Comparison of ENCODE assay signal across 1 cellular context in the genomic region with DNA sequence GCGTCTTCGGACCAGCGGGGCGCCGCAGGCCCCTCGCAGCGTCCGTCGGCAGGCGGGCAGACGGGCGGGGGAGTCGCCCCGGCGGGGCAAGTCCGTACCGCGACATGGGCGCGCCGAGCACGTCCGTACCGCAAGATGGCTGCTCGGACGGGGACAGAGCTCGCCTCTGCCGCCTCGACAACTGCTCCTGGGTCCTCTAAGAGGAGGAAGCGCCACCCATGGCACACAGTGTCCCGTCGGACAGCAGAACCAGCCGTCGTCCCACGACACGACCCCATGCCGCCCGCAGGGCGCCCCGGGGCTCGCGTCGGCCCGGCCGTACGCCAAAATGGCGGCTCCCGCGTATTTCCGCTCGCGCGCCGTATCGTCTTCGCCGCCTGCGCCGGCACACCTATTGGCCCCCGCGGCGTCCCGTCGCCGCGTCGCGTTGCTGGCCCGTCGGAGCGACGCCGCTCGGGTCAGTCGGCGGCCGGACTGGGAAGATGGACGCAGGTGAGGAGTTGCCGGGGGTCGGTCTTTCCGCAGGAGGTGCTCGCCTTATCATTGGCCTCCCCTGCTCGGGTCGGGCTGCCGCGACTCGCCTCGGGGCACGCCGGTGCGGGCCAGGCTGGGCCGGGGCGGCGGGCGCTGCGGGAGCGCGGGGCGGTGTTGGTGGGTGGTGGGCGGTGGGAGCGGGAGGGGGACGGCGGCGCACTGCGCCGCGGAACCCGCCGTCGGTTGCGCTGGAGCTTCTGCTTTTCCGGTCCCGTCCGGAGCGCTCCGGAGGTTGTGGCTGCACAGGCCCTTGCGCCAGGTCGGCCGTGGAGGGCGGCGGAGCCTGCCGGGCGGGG.
A peak's percentile ranks its signal among the peaks of the same experiment; 100 is the strongest.
TF ChIP-seq lines count a peak whose summit lies in the region.

A gene (plus strand): TSS at position 461 of the 830 bp plus-strand sequence. CDS start 22 bp downstream, at position 483.

TF ChIP-seq in K562, 482 proteins besides CTCF, POLR2A, EP300 and RAD21 (continued from another document and continues in another):
- TF ChIP-seq, protein P1, sequence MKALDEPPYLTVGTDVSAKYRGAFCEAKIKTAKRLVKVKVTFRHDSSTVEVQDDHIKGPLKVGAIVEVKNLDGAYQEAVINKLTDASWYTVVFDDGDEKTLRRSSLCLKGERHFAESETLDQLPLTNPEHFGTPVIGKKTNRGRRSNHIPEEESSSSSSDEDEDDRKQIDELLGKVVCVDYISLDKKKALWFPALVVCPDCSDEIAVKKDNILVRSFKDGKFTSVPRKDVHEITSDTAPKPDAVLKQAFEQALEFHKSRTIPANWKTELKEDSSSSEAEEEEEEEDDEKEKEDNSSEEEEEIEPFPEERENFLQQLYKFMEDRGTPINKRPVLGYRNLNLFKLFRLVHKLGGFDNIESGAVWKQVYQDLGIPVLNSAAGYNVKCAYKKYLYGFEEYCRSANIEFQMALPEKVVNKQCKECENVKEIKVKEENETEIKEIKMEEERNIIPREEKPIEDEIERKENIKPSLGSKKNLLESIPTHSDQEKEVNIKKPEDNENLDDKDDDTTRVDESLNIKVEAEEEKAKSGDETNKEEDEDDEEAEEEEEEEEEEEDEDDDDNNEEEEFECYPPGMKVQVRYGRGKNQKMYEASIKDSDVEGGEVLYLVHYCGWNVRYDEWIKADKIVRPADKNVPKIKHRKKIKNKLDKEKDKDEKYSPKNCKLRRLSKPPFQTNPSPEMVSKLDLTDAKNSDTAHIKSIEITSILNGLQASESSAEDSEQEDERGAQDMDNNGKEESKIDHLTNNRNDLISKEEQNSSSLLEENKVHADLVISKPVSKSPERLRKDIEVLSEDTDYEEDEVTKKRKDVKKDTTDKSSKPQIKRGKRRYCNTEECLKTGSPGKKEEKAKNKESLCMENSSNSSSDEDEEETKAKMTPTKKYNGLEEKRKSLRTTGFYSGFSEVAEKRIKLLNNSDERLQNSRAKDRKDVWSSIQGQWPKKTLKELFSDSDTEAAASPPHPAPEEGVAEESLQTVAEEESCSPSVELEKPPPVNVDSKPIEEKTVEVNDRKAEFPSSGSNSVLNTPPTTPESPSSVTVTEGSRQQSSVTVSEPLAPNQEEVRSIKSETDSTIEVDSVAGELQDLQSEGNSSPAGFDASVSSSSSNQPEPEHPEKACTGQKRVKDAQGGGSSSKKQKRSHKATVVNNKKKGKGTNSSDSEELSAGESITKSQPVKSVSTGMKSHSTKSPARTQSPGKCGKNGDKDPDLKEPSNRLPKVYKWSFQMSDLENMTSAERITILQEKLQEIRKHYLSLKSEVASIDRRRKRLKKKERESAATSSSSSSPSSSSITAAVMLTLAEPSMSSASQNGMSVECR (CRISPR knock-in tag; IDR thresholded peaks at IDR 0.05): 0 out of 2 replicates have a peak, but pooled peaks have one; percentile 59
- TF ChIP-seq ELF1 (tag; IDR thresholded peaks at IDR 0.05): peak; percentile 80
- TF ChIP-seq MYBL2 (IDR thresholded peaks at IDR 0.05; ENCODE audit: low read depth): 0 out of 2 replicates have a peak, but pooled peaks have one; percentile 18
- TF ChIP-seq MYBL2 (CRISPR knock-in tag; IDR thresholded peaks at IDR 0.05; ENCODE audit: borderline replicate concordance): no peak
- peak; percentile 60 for TF ChIP-seq SUPT5H (IDR thresholded peaks at IDR 0.05)
- TF ChIP-seq, protein P2, sequence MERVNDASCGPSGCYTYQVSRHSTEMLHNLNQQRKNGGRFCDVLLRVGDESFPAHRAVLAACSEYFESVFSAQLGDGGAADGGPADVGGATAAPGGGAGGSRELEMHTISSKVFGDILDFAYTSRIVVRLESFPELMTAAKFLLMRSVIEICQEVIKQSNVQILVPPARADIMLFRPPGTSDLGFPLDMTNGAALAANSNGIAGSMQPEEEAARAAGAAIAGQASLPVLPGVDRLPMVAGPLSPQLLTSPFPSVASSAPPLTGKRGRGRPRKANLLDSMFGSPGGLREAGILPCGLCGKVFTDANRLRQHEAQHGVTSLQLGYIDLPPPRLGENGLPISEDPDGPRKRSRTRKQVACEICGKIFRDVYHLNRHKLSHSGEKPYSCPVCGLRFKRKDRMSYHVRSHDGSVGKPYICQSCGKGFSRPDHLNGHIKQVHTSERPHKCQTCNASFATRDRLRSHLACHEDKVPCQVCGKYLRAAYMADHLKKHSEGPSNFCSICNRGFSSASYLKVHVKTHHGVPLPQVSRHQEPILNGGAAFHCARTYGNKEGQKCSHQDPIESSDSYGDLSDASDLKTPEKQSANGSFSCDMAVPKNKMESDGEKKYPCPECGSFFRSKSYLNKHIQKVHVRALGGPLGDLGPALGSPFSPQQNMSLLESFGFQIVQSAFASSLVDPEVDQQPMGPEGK (CRISPR knock-in tag; IDR thresholded peaks at IDR 0.05; ENCODE audit: borderline replicate concordance): no peak
- TF ChIP-seq ZNF184 (CRISPR knock-in tag; IDR thresholded peaks at IDR 0.05): no peak
- no peak for TF ChIP-seq ZNF384 (IDR thresholded peaks at IDR 0.05; ENCODE audit: low read depth, low read length)
- TF ChIP-seq, protein P3, sequence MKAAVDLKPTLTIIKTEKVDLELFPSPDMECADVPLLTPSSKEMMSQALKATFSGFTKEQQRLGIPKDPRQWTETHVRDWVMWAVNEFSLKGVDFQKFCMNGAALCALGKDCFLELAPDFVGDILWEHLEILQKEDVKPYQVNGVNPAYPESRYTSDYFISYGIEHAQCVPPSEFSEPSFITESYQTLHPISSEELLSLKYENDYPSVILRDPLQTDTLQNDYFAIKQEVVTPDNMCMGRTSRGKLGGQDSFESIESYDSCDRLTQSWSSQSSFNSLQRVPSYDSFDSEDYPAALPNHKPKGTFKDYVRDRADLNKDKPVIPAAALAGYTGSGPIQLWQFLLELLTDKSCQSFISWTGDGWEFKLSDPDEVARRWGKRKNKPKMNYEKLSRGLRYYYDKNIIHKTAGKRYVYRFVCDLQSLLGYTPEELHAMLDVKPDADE (conservative IDR thresholded peaks at IDR 0.05; ENCODE audit: control insufficient read depth, low read depth, low read length): peak; percentile 92
- TF ChIP-seq RBBP5 (IDR thresholded peaks at IDR 0.05; ENCODE audit: borderline replicate concordance, insufficient read depth, low read length, poor library complexity, severe bottlenecking): peak; percentile 89
- TF ChIP-seq, protein P4, sequence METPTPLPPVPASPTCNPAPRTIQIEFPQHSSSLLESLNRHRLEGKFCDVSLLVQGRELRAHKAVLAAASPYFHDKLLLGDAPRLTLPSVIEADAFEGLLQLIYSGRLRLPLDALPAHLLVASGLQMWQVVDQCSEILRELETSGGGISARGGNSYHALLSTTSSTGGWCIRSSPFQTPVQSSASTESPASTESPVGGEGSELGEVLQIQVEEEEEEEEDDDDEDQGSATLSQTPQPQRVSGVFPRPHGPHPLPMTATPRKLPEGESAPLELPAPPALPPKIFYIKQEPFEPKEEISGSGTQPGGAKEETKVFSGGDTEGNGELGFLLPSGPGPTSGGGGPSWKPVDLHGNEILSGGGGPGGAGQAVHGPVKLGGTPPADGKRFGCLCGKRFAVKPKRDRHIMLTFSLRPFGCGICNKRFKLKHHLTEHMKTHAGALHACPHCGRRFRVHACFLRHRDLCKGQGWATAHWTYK (CRISPR knock-in tag; IDR thresholded peaks at IDR 0.05): 0 out of 2 replicates have a peak, but pooled peaks have one; percentile 27
- TF ChIP-seq SIN3A (IDR thresholded peaks at IDR 0.05; ENCODE audit: borderline replicate concordance in 2 of 2, control insufficient read depth in 1 of 2, low read depth in 2 of 2, low read length in 2 of 2): peak in 1 of 2 experiments; percentile 66; a peak in 2 of 4 replicates
- peak; percentile 72; the same call in 1 of the 2 replicates for TF ChIP-seq ARID2 (IDR thresholded peaks at IDR 0.05)
- peak; percentile 93 for TF ChIP-seq CXXC5 (CRISPR knock-in tag; IDR thresholded peaks at IDR 0.05)
- no peak for TF ChIP-seq CBFA2T3 (IDR thresholded peaks at IDR 0.05)
- peak; percentile 79; the same call in 1 of the 2 replicates for TF ChIP-seq PHF8 (IDR thresholded peaks at IDR 0.05; ENCODE audit: borderline replicate concordance, low read length)
- TF ChIP-seq RAD51 (IDR thresholded peaks at IDR 0.05; ENCODE audit: borderline replicate concordance, low read depth): no peak
- TF ChIP-seq KHSRP (IDR thresholded peaks at IDR 0.05): no peak; the same call in 1 of the 2 replicates
- no peak for TF ChIP-seq EZH2 (IDR thresholded peaks at IDR 0.05; ENCODE audit: borderline replicate concordance, low read depth, low read length)
- TF ChIP-seq MBD2 (IDR thresholded peaks at IDR 0.05; ENCODE audit: borderline replicate concordance, low read depth): peak; percentile 83; the same call in 1 of the 2 replicates
- no peak for TF ChIP-seq MED1 (CRISPR knock-in tag; IDR thresholded peaks at IDR 0.05; ENCODE audit: borderline replicate concordance)
- TF ChIP-seq HNRNPLL (IDR thresholded peaks at IDR 0.05; ENCODE audit: low read depth, low read length, poor library complexity, severe bottlenecking): peak; percentile 62
- no peak for TF ChIP-seq FOXP1 (CRISPR knock-in tag; IDR thresholded peaks at IDR 0.05)
- no peak for TF ChIP-seq NR1H2 (CRISPR knock-in tag; IDR thresholded peaks at IDR 0.05)
- TF ChIP-seq YY1 (IDR thresholded peaks at IDR 0.05; ENCODE audit: borderline replicate concordance in 1 of 3, control insufficient read depth in 1 of 3, extremely low read depth in 1 of 3, insufficient read depth in 3 of 3, insufficient read length in 1 of 3, insufficient replicate concordance in 2 of 3, low read depth in 1 of 3, low read length in 2 of 3): peak; percentile 96 to 97 (median 96)
- TF ChIP-seq MTA1 (IDR thresholded peaks at IDR 0.05; ENCODE audit: borderline replicate concordance): peak; percentile 97
- TF ChIP-seq ZNF668 (CRISPR knock-in tag; IDR thresholded peaks at IDR 0.05): no peak
- TF ChIP-seq SAP30 (IDR thresholded peaks at IDR 0.05; ENCODE audit: borderline replicate concordance, insufficient read depth, low read depth, low read length, poor library complexity, severe bottlenecking): peak; percentile 80
- no peak; a peak in 1 of 4 replicates for TF ChIP-seq KDM4B (IDR thresholded peaks at IDR 0.05; ENCODE audit: borderline replicate concordance in 2 of 2, low read depth in 1 of 2)
- peak; percentile 91 for TF ChIP-seq ATF1 (CRISPR knock-in tag; IDR thresholded peaks at IDR 0.05)
- peak; percentile 98 for TF ChIP-seq ATF1 (tag; IDR thresholded peaks at IDR 0.05)
- peak; percentile 59; the same call in 1 of the 2 replicates for TF ChIP-seq BHLHE40 (IDR thresholded peaks at IDR 0.05; ENCODE audit: low read length)
- TF ChIP-seq, protein P5, sequence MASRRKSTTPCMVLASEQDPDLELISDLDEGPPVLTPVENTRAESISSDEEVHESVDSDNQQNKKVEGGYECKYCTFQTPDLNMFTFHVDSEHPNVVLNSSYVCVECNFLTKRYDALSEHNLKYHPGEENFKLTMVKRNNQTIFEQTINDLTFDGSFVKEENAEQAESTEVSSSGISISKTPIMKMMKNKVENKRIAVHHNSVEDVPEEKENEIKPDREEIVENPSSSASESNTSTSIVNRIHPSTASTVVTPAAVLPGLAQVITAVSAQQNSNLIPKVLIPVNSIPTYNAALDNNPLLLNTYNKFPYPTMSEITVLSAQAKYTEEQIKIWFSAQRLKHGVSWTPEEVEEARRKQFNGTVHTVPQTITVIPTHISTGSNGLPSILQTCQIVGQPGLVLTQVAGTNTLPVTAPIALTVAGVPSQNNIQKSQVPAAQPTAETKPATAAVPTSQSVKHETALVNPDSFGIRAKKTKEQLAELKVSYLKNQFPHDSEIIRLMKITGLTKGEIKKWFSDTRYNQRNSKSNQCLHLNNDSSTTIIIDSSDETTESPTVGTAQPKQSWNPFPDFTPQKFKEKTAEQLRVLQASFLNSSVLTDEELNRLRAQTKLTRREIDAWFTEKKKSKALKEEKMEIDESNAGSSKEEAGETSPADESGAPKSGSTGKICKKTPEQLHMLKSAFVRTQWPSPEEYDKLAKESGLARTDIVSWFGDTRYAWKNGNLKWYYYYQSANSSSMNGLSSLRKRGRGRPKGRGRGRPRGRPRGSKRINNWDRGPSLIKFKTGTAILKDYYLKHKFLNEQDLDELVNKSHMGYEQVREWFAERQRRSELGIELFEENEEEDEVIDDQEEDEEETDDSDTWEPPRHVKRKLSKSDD (conservative IDR thresholded peaks at IDR 0.05; ENCODE audit: low read length): 0 out of 2 replicates have a peak, but pooled peaks have one; percentile 37
- TF ChIP-seq, protein P6, sequence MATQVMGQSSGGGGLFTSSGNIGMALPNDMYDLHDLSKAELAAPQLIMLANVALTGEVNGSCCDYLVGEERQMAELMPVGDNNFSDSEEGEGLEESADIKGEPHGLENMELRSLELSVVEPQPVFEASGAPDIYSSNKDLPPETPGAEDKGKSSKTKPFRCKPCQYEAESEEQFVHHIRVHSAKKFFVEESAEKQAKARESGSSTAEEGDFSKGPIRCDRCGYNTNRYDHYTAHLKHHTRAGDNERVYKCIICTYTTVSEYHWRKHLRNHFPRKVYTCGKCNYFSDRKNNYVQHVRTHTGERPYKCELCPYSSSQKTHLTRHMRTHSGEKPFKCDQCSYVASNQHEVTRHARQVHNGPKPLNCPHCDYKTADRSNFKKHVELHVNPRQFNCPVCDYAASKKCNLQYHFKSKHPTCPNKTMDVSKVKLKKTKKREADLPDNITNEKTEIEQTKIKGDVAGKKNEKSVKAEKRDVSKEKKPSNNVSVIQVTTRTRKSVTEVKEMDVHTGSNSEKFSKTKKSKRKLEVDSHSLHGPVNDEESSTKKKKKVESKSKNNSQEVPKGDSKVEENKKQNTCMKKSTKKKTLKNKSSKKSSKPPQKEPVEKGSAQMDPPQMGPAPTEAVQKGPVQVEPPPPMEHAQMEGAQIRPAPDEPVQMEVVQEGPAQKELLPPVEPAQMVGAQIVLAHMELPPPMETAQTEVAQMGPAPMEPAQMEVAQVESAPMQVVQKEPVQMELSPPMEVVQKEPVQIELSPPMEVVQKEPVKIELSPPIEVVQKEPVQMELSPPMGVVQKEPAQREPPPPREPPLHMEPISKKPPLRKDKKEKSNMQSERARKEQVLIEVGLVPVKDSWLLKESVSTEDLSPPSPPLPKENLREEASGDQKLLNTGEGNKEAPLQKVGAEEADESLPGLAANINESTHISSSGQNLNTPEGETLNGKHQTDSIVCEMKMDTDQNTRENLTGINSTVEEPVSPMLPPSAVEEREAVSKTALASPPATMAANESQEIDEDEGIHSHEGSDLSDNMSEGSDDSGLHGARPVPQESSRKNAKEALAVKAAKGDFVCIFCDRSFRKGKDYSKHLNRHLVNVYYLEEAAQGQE (CRISPR knock-in tag; IDR thresholded peaks at IDR 0.05; ENCODE audit: low read depth): 0 out of 2 replicates have a peak, but pooled peaks have one; percentile 38
- no peak; the same call in 1 of the 2 replicates for TF ChIP-seq EP400 (IDR thresholded peaks at IDR 0.05)
- TF ChIP-seq SREBF1 (IDR thresholded peaks at IDR 0.05; ENCODE audit: borderline replicate concordance, low read depth, low read length): no peak
- TF ChIP-seq RFX1 (IDR thresholded peaks at IDR 0.05): no peak
- no peak for TF ChIP-seq KAT2B (IDR thresholded peaks at IDR 0.05; ENCODE audit: low read depth, low read length)
- peak; percentile 80 for TF ChIP-seq CTBP1 (IDR thresholded peaks at IDR 0.05; ENCODE audit: borderline replicate concordance)
- no peak for TF ChIP-seq HNRNPL (IDR thresholded peaks at IDR 0.05; ENCODE audit: low read depth, low read length)
- no peak for TF ChIP-seq SMC3 (conservative IDR thresholded peaks at IDR 0.05; ENCODE audit: insufficient read depth, low read depth, low read length)
- TF ChIP-seq YBX1 (IDR thresholded peaks at IDR 0.05): no peak
- TF ChIP-seq ZNF175 (CRISPR knock-in tag; IDR thresholded peaks at IDR 0.05; ENCODE audit: low read depth): no peak
- no peak for TF ChIP-seq PTBP1 (IDR thresholded peaks at IDR 0.05; ENCODE audit: low read depth, low read length)
- TF ChIP-seq CREB1 (IDR thresholded peaks at IDR 0.05): peak; percentile 98
- TF ChIP-seq CREB1 (CRISPR knock-in tag; IDR thresholded peaks at IDR 0.05): peak; percentile 98
- TF ChIP-seq TCF7L2 (IDR thresholded peaks at IDR 0.05; ENCODE audit: low read depth, low read length): peak; percentile 88
- TF ChIP-seq NFE2L1 (tag; IDR thresholded peaks at IDR 0.05; ENCODE audit: borderline replicate concordance, low read depth): no peak
- peak; percentile 54 for TF ChIP-seq NEUROD1 (IDR thresholded peaks at IDR 0.05; ENCODE audit: borderline replicate concordance, low read depth, low read length, partially characterized antibody)
